8 cellular contexts compared by ENCODE assay signal in genomic region chr11:16604784-16605439, GRCh38.
A peak's percentile ranks its signal among the peaks of the same experiment; 100 is the strongest.
DNase-seq lines count a peak whose midpoint lies in the region; ATAC-seq, FAIRE-seq and TF ChIP-seq lines count a peak whose summit lies in the region.

No MANE protein-coding gene starts in this region.

- no peak overlapping the region for H2BK5ac ChIP-seq in H1 (ENCODE audit: low read depth, low read length)
- no peak overlapping the region for H2BK5ac ChIP-seq in mesenchymal stem cell (ENCODE audit: low read depth, low read length, poor library complexity, severe bottlenecking)

- H3K36me3 ChIP-seq in A673 (ENCODE audit: insufficient read depth, low read length, poor library complexity, severe bottlenecking) (no peaks in the 10 kb centered on the region), RWPE2 (ENCODE audit: low read depth) (no peaks in the 10 kb centered on the region), H1 (ENCODE audit: control insufficient read depth in 2 of 4, insufficient read depth in 4 of 4, low read length in 3 of 4) (peaks cover 0 to 3% (median 0%) of the 10 kb centered on the region in 4 experiments; a peak in 1 of 8 replicates), mesenchymal stem cell (ENCODE audit: control insufficient read depth in 1 of 2, insufficient read depth in 2 of 2, low read depth in 1 of 2, low read length in 2 of 2) (no peaks in the 10 kb centered on the region), upper lobe of right lung (no peaks in the 10 kb centered on the region)

- H3K27me3 ChIP-seq in A673 (replicated peaks; ENCODE audit: insufficient read depth, low read depth, low read length, poor library complexity) (no peaks in the 10 kb centered on the region), RWPE2 (ENCODE audit: insufficient read depth, poor library complexity, severe bottlenecking) (peaks cover 66% of the 10 kb centered on the region), H1 (replicated peaks in 1 of 4; ENCODE audit: control insufficient read depth in 3 of 4, extremely low read depth in 1 of 4, insufficient read depth in 3 of 4, low read length in 3 of 4) (peaks cover 65 to 92% (median 75%) of the 10 kb centered on the region in 4 experiments), mesenchymal stem cell (ENCODE audit: control insufficient read depth in 1 of 2, insufficient read depth in 1 of 2, low read length in 2 of 2) (peaks cover 17 to 77% of the 10 kb centered on the region in 2 experiments), upper lobe of right lung (peaks cover 48% of the 10 kb centered on the region)

- H3K4me3 ChIP-seq in A673 (ENCODE audit: low read depth, low read length, poor library complexity, severe bottlenecking) (peak overlapping the region; percentile 93), RWPE2 (ENCODE audit: severe bottlenecking) (peak overlapping the region; percentile 41), H1 (ENCODE audit: extremely low read depth in 1 of 4, insufficient read depth in 2 of 4, low read depth in 3 of 4, low read length in 4 of 4) (peak overlapping the region; percentile 35 to 72 (median 41); a peak in 7 of 8 replicates), mesenchymal stem cell (ENCODE audit: insufficient read depth in 1 of 2, low read depth in 1 of 2, low read length in 2 of 2) (peak overlapping the region; percentile 74 to 83), upper lobe of right lung (peak overlapping the region; percentile 56)

- intact Hi-C loops in A673 (cut with micrococcal nuclease; ENCODE audit: unreplicated experiment) = loop anchor here (5.0 to 10.0 kb wide), 3 partner anchors 150 to 430 kb away; no protein-coding TSS in a partner anchor
- intact Hi-C loops in upper lobe of right lung (cut with DNase I) = no loop called here

- H3K9me3 ChIP-seq in A673 (ENCODE audit: low read depth, low read length, poor library complexity, severe bottlenecking) = no peaks in the 10 kb centered on the region
- H3K9me3 ChIP-seq in RWPE2 (ENCODE audit: severe bottlenecking) = no peaks in the 10 kb centered on the region
- H3K9me3 ChIP-seq in H1 (ENCODE audit: insufficient read depth in 2 of 2, low read depth in 1 of 2, low read length in 1 of 2) = no peaks in the 10 kb centered on the region
- peaks cover 2% of the 10 kb centered on the region for H3K9me3 ChIP-seq in mesenchymal stem cell (ENCODE audit: control insufficient read depth, low read length)
- H3K9me3 ChIP-seq in upper lobe of right lung = no peaks in the 10 kb centered on the region

- FAIRE-seq in H1 (lab: Jason Lieb, UNC) (no peak), RCC 7860 (lab: Jason Lieb, UNC) (no peak)

- CTCF ChIA-PET in A673 (lab: Charles Lee) (no interaction called here), GM10248 (lab: Yijun Ruan, JAX) (interaction anchor here (1.0 to 2.3 kb wide), 4 partner anchors 9 to 783 kb away, joined by 3 to 7 read pairs (median 4); no protein-coding TSS in a partner anchor), H1 (lab: Charles Lee; ENCODE audit: partially characterized antibody) (interaction anchor here (0.6 to 3.6 kb wide), 9 partner anchors 8 to 780 kb away, joined by 3 to 16 read pairs (median 4); no protein-coding TSS in a partner anchor)

- TF ChIP-seq POLR2A in H1 (IDR thresholded peaks at IDR 0.05; ENCODE audit: control extremely low read depth in 1 of 2, low read depth in 2 of 2, low read length in 2 of 2) = no peak

- DNase-seq in A673 (ENCODE audit: low spot score) = peak; percentile 60
- peak; percentile 20 for DNase-seq in GM10248 (ENCODE audit: extremely low spot score)
- DNase-seq in RWPE2 (ENCODE audit: low spot score) = peak; percentile 49
- DNase-seq in H1 (ENCODE audit: low read depth in 1 of 2, low spot score in 2 of 2) = peak in 1 of 2 experiments; percentile 71
- DNase-seq in mesenchymal stem cell = peak; percentile 57
- DNase-seq in upper lobe of right lung = peak; percentile 82
- DNase-seq in RCC 7860 (ENCODE audit: low spot score) = no peak
- no peak for DNase-seq in DMS79 (lab: John Stamatoyannopoulos, UW)

- TF ChIP-seq RAD21 in H1 (IDR thresholded peaks at IDR 0.05 in 1 of 2, conservative IDR thresholded peaks at IDR 0.05 in 1 of 2; ENCODE audit: low read depth in 2 of 2, low read length in 2 of 2) = no peak

- TF ChIP-seq CTCF in A673 (conservative IDR thresholded peaks at IDR 0.05; ENCODE audit: low read depth, low read length) (no peak), GM10248 (IDR thresholded peaks at IDR 0.05; ENCODE audit: control extremely low read depth, extremely low read depth, low read depth, missing control alignments) (no peak), RWPE2 (IDR thresholded peaks at IDR 0.05; ENCODE audit: poor library complexity, severe bottlenecking) (no peak), H1 (IDR thresholded peaks at IDR 0.05; ENCODE audit: control extremely low read depth in 1 of 3, insufficient read depth in 1 of 3, low read depth in 1 of 3, low read length in 3 of 3) (no peak), upper lobe of right lung (IDR thresholded peaks at IDR 0.05) (no peak)

- H4K5ac ChIP-seq in H1 (ENCODE audit: insufficient read length, low read depth, low read length) = no peak overlapping the region

- H4K8ac ChIP-seq in H1 (ENCODE audit: extremely low read depth, insufficient read depth, low read length) = no peak overlapping the region
- H4K8ac ChIP-seq in mesenchymal stem cell (ENCODE audit: low read length) = peak overlapping the region; percentile 94

- ATAC-seq in RWPE2 (ENCODE audit: low read depth) = peak; percentile 44
- ATAC-seq in upper lobe of right lung = peak; percentile 73

- H3K9ac ChIP-seq in H1 (replicated peaks in 1 of 4; ENCODE audit: extremely low read depth in 1 of 4, low read depth in 3 of 4, low read length in 3 of 4) = no peak overlapping the region
- H3K9ac ChIP-seq in mesenchymal stem cell (ENCODE audit: low read length) = peak overlapping the region; percentile 81

- H3K18ac ChIP-seq in H1 (ENCODE audit: extremely low read depth, low read length) (no peak overlapping the region; the same call in 1 of the 2 replicates), mesenchymal stem cell (ENCODE audit: low read depth in 1 of 2, low read length in 2 of 2) (peak overlapping the region; percentile 75 to 90)

- H4K91ac ChIP-seq in H1 (replicated peaks; ENCODE audit: insufficient read length, low read length) (no peak overlapping the region), mesenchymal stem cell (ENCODE audit: low read length) (peak overlapping the region; percentile 76)

- H3K4ac ChIP-seq in H1 (replicated peaks; ENCODE audit: insufficient read length, low read depth, low read length) = no peak overlapping the region
- peak overlapping the region; percentile 43 to 65 for H3K4ac ChIP-seq in mesenchymal stem cell (ENCODE audit: low read depth in 1 of 2, low read length in 2 of 2)

- no peak overlapping the region for H3K14ac ChIP-seq in H1 (ENCODE audit: insufficient read length)
- H3K14ac ChIP-seq in mesenchymal stem cell (ENCODE audit: low read length in 2 of 2) = peak overlapping the region in 1 of 2 experiments; percentile 76

- no peak overlapping the region for H2BK120ac ChIP-seq in H1 (replicated peaks; ENCODE audit: low read depth, low read length)
- peak overlapping the region; percentile 87 for H2BK120ac ChIP-seq in mesenchymal stem cell (ENCODE audit: low read depth, low read length)

- H3K79me1 ChIP-seq in H1 (ENCODE audit: low read depth, low read length) (no peaks in the 10 kb centered on the region), mesenchymal stem cell (replicated peaks; ENCODE audit: low read length, poor library complexity, severe bottlenecking) (no peaks in the 10 kb centered on the region)

- H2BK15ac ChIP-seq in H1 (ENCODE audit: low read length) = no peak overlapping the region
- peak overlapping the region; percentile 88 for H2BK15ac ChIP-seq in mesenchymal stem cell (ENCODE audit: low read depth, poor library complexity, severe bottlenecking)

- H4K20me1 ChIP-seq in H1 (replicated peaks in 1 of 2; ENCODE audit: control insufficient read depth in 1 of 2, insufficient read depth in 2 of 2, low read length in 2 of 2) = peaks cover 9 to 17% of the 10 kb centered on the region in 2 experiments

- H3K23ac ChIP-seq in H1 (ENCODE audit: insufficient read length) (no peak overlapping the region), mesenchymal stem cell (ENCODE audit: low read length in 2 of 2) (peak overlapping the region in 1 of 2 experiments; percentile 51)

- WGBS in H1 (ENCODE audit: extremely low coverage in 1 of 2, insufficient coverage in 1 of 2, insufficient read length in 1 of 2, insufficient replicate concordance in 2 of 2, low coverage in 1 of 2, low lambda C conversion rate in 2 of 2, missing lambda C conversion rate in 1 of 2), 2 experiments = 1% methylated on average over 31 of the region's 59 CpGs; no CpG with 5 or more reads in 1 of the 2 experiments
- under 1% methylated on average over 52 of the region's 59 CpGs for WGBS in mesenchymal stem cell

- no peak for TF ChIP-seq EP300 in H1 (IDR thresholded peaks at IDR 0.05; ENCODE audit: borderline replicate concordance in 1 of 2, low read depth in 2 of 2, low read length in 2 of 2)

- H2AFZ ChIP-seq in H1 (ENCODE audit: low read length) (no peak overlapping the region), mesenchymal stem cell (ENCODE audit: low read depth, low read length) (peak overlapping the region; percentile 60)

- no peak overlapping the region for H3K56ac ChIP-seq in H1 (replicated peaks; ENCODE audit: insufficient read length, low read depth, low read length)

- H2BK12ac ChIP-seq in H1 (ENCODE audit: low read depth, low read length) = no peak overlapping the region
- peak overlapping the region in 1 of 2 experiments; percentile 47 for H2BK12ac ChIP-seq in mesenchymal stem cell (ENCODE audit: low read length in 2 of 2)

- H3K4me1 ChIP-seq in A673 (ENCODE audit: insufficient read depth, low read length, poor library complexity, severe bottlenecking) (peaks cover 23% of the 10 kb centered on the region), RWPE2 (ENCODE audit: insufficient read depth, poor library complexity, severe bottlenecking) (no peaks in the 10 kb centered on the region), H1 (replicated peaks in 1 of 4; ENCODE audit: control insufficient read depth in 3 of 4, insufficient read depth in 4 of 4, low read length in 3 of 4) (peaks cover 4 to 31% (median 7%) of the 10 kb centered on the region in 4 experiments; a peak in 6 of 7 replicates), mesenchymal stem cell (ENCODE audit: control insufficient read depth, insufficient read depth, low read depth, low read length) (peaks cover 16% of the 10 kb centered on the region), upper lobe of right lung (peaks cover 4% of the 10 kb centered on the region)

- H2AK5ac ChIP-seq in H1 (ENCODE audit: low read depth, low read length) (no peak overlapping the region), mesenchymal stem cell (ENCODE audit: low read length, severe bottlenecking) (no peak overlapping the region)

- H2BK20ac ChIP-seq in H1 (ENCODE audit: low read length) = no peak overlapping the region

- peaks cover 25% of the 10 kb centered on the region; the same call in 1 of the 2 replicates for H3K23me2 ChIP-seq in H1 (ENCODE audit: low read depth, low read length)

- H3K4me2 ChIP-seq in H1 (ENCODE audit: insufficient read depth in 1 of 2, low read depth in 2 of 2, low read length in 2 of 2) = peak overlapping the region; percentile 82 to 94
- peak overlapping the region; percentile 100 for H3K4me2 ChIP-seq in mesenchymal stem cell (ENCODE audit: low read length, poor library complexity, severe bottlenecking)

- H3K79me2 ChIP-seq in H1 (ENCODE audit: control insufficient read depth in 1 of 2, insufficient read depth in 2 of 2, low read length in 2 of 2) = no peaks in the 10 kb centered on the region

- BruUV-seq in A673 (replicated peaks; lab: Mats Ljungman, UMichigan) = no TSS peak

- H3K27ac ChIP-seq in A673 (ENCODE audit: low read depth, low read length, poor library complexity, severe bottlenecking) (peak overlapping the region; percentile 93), RWPE2 (ENCODE audit: poor library complexity, severe bottlenecking) (no peak overlapping the region), H1 (ENCODE audit: low read depth, low read length) (no peak overlapping the region), mesenchymal stem cell (ENCODE audit: low read length, poor library complexity, severe bottlenecking) (no peak overlapping the region), upper lobe of right lung (peak overlapping the region; percentile 77)

- POLR2A ChIA-PET in A673 (lab: Charles Lee; ENCODE audit: low non-redundant PET) = no interaction called here
- POLR2A ChIA-PET in GM10248 (lab: Yijun Ruan, JAX) = no interaction called here
- POLR2A ChIA-PET in H1 (lab: Charles Lee; ENCODE audit: partially characterized antibody) = no interaction called here

Comparison
In these comparisons a context has a peak if more than half of its experiments do, and no peak if none do; other contexts are left out.
1. DNase-seq: peak in A673 (single experiment), GM10248 (single experiment), RWPE2 (single experiment), mesenchymal stem cell (single experiment) and upper lobe of right lung (single experiment); none in RCC 7860 (single experiment) and DMS79 (single experiment).
2. H3K27ac ChIP-seq: peak in A673 (single experiment) and upper lobe of right lung (single experiment); none in RWPE2 (single experiment), H1 (single experiment) and mesenchymal stem cell (single experiment).
3. H3K4me3 ChIP-seq: peak in every context shown above with its lines; median percentile 93 in A673; 78 in mesenchymal stem cell; 56 in upper lobe of right lung; 41 in RWPE2; 41 in H1.